34 cellular contexts compared by ENCODE assay signal in the genomic region with DNA sequence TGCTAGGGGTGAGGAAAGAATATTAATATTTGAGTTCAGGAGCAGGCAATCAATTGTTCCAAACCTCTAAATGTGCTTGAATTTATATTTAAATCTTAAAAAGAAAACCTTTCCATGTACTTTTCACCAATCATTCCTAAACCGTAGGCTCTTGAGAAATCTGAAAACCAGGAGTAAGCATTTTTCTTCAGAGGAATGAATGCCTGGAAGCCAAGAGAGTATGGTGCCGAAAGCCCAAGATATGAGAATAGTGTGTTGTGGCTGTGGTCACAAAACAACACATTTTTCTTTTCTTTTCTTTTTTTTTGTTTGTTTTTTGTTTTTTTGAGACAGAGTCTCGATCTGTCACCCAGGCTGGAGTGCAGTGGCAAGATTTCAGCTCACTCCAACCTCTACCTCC.
"Had no signal": no experiment of that assay in that cellular context is flagged by ENCODE, and none has a peak within 500 bp of the region (broad histone marks: within the 10 kb centered on the region; RNA-seq: fewer than 3 reads in every experiment).

No MANE protein-coding gene starts in this region.

- H3K4me3 Mint-ChIP-seq: activated CD4-positive, alpha-beta memory T cell treated with anti-CD3 and anti-CD28 coated beads for 36 hours; activated CD4-positive, alpha-beta T cell treated with anti-CD3 and anti-CD28 coated beads for 36 hours; activated CD4-positive, alpha-beta T cell treated with anti-CD3 and anti-CD28 coated beads, Interleukin-2, amount 10 ng/mL, durations not matched to agents 24 days and 14 days; activated CD8-positive, alpha-beta memory T cell treated with anti-CD3 and anti-CD28 coated beads, Interleukin-2, amount 10 ng/mL, durations not matched to agents 7 days and 5 days; activated CD8-positive, alpha-beta T cell treated with anti-CD3 and anti-CD28 coated beads, Interleukin-2, amount 10 ng/mL, durations not matched to agents 7 days and 5 days; activated naive CD8-positive, alpha-beta T cell; activated T-cell treated with anti-CD3 and anti-CD28 coated beads, Interleukin-2, amount 50 U/mL, for 24 hours; activated T-cell treated with anti-CD3 and anti-CD28 coated beads, Interleukin-2, amount 50 U/mL, for 72 hours; dendritic cell treated with granulocyte-macrophage colony-stimulating factor and Interleukin-4, amounts not matched to agents 40 ng/mL and 50 ng/mL, for 4 days; endodermal cell; T-helper 17 cell; T-helper 2 cell treated with Interferon-gamma antibody and Interleukin-4, amounts not matched to agents 5 μg/mL and 100 μg/mL, for 36 hours had no signal

- DNase-seq: activated CD4-positive, alpha-beta memory T cell treated with anti-CD3 and anti-CD28 coated beads for 36 hours; activated CD4-positive, alpha-beta T cell treated with anti-CD3 and anti-CD28 coated beads for 36 hours; activated CD4-positive, alpha-beta T cell treated with anti-CD3 and anti-CD28 coated beads, Interleukin-2, amount 10 ng/mL, durations not matched to agents 24 days and 14 days; activated CD4-positive, CD25-positive, alpha-beta regulatory T cell; activated CD4-positive, CD25-positive, alpha-beta regulatory T cell treated with anti-CD3 and anti-CD28 coated beads, Interleukin-2, amount 50 U/mL, for 72 hours; activated CD8-positive, alpha-beta memory T cell treated with anti-CD3 and anti-CD28 coated beads, Interleukin-2, amount 10 ng/mL, durations not matched to agents 7 days and 5 days; activated CD8-positive, alpha-beta memory T cell treated with anti-CD3 and anti-CD28 coated beads, Interleukin-2, amount 50 U/mL, for 48 hours; activated CD8-positive, alpha-beta T cell treated with anti-CD3 and anti-CD28 coated beads, Interleukin-2, amount 10 ng/mL, durations not matched to agents 7 days and 5 days; activated gamma-delta T cell; activated naive CD4-positive, alpha-beta T cell; activated naive CD4-positive, alpha-beta T cell treated with anti-CD3 and anti-CD28 coated beads, Interleukin-2, amount 50 U/mL, for 16 hours; activated T-cell treated with anti-CD3 and anti-CD28 coated beads for 4 hours; activated T-cell treated with anti-CD3 and anti-CD28 coated beads, Interleukin-2, amount 50 U/mL, for 24 hours; activated T-cell treated with anti-CD3 and anti-CD28 coated beads, Interleukin-2, amount 50 U/mL, for 72 hours; adrenal gland; amygdala; aorta; body of pancreas; central memory CD4-positive, alpha-beta T cell; cerebellar nuclear complex; colonic mucosa; dorsolateral prefrontal cortex; effector memory CD4-positive, alpha-beta T cell; foreskin fibroblast; head of caudate nucleus; T-helper 1 cell; T-helper 17 cell; T1000 had no signal

- H3K4me3 ChIP-seq: adrenal gland, body of pancreas, cardiac muscle cell, colonic mucosa, dorsolateral prefrontal cortex had no signal

- H3K36me3 ChIP-seq: adrenal gland, cardiac muscle cell, colonic mucosa had no signal

- ATAC-seq: activated CD4-positive, alpha-beta T cell treated with anti-CD3 and anti-CD28 coated beads for 36 hours; activated CD8-positive, alpha-beta memory T cell treated with anti-CD3 and anti-CD28 coated beads, Interleukin-2, amount 10 ng/mL, durations not matched to agents 7 days and 5 days; activated CD8-positive, alpha-beta T cell treated with anti-CD3 and anti-CD28 coated beads, Interleukin-2, amount 10 ng/mL, durations not matched to agents 7 days and 5 days; activated T-cell treated with anti-CD3 and anti-CD28 coated beads, Interleukin-2, amount 50 U/mL, for 72 hours; body of pancreas; esophagus mucosa; T-helper 17 cell had no signal

- H3K27ac Mint-ChIP-seq: activated CD4-positive, alpha-beta memory T cell treated with anti-CD3 and anti-CD28 coated beads for 36 hours; activated CD4-positive, alpha-beta T cell treated with anti-CD3 and anti-CD28 coated beads for 36 hours; activated CD4-positive, alpha-beta T cell treated with anti-CD3 and anti-CD28 coated beads, Interleukin-2, amount 10 ng/mL, durations not matched to agents 24 days and 14 days; activated CD8-positive, alpha-beta memory T cell treated with anti-CD3 and anti-CD28 coated beads, Interleukin-2, amount 10 ng/mL, durations not matched to agents 7 days and 5 days; activated CD8-positive, alpha-beta T cell treated with anti-CD3 and anti-CD28 coated beads, Interleukin-2, amount 10 ng/mL, durations not matched to agents 7 days and 5 days; activated naive CD8-positive, alpha-beta T cell; activated T-cell treated with anti-CD3 and anti-CD28 coated beads, Interleukin-2, amount 50 U/mL, for 24 hours; activated T-cell treated with anti-CD3 and anti-CD28 coated beads, Interleukin-2, amount 50 U/mL, for 72 hours; dendritic cell treated with granulocyte-macrophage colony-stimulating factor and Interleukin-4, amounts not matched to agents 40 ng/mL and 50 ng/mL, for 4 days; endodermal cell; T-helper 2 cell treated with Interferon-gamma antibody and Interleukin-4, amounts not matched to agents 5 μg/mL and 100 μg/mL, for 36 hours had no signal

- H3K9me3 ChIP-seq: adrenal gland, body of pancreas, colonic mucosa had no signal

- H3K27me3 Mint-ChIP-seq: activated CD4-positive, alpha-beta memory T cell treated with anti-CD3 and anti-CD28 coated beads for 36 hours; activated CD4-positive, alpha-beta T cell treated with anti-CD3 and anti-CD28 coated beads for 36 hours; activated CD4-positive, alpha-beta T cell treated with anti-CD3 and anti-CD28 coated beads, Interleukin-2, amount 10 ng/mL, durations not matched to agents 24 days and 14 days; activated CD8-positive, alpha-beta memory T cell treated with anti-CD3 and anti-CD28 coated beads, Interleukin-2, amount 10 ng/mL, durations not matched to agents 7 days and 5 days; activated naive CD8-positive, alpha-beta T cell; activated T-cell treated with anti-CD3 and anti-CD28 coated beads, Interleukin-2, amount 50 U/mL, for 24 hours; dendritic cell treated with granulocyte-macrophage colony-stimulating factor and Interleukin-4, amounts not matched to agents 40 ng/mL and 50 ng/mL, for 4 days; T-helper 17 cell had no signal

- H3K9me3 Mint-ChIP-seq: activated CD4-positive, alpha-beta memory T cell treated with anti-CD3 and anti-CD28 coated beads for 36 hours; activated CD4-positive, alpha-beta T cell treated with anti-CD3 and anti-CD28 coated beads, Interleukin-2, amount 10 ng/mL, durations not matched to agents 24 days and 14 days; activated T-cell treated with anti-CD3 and anti-CD28 coated beads, Interleukin-2, amount 50 U/mL, for 24 hours; activated T-cell treated with anti-CD3 and anti-CD28 coated beads, Interleukin-2, amount 50 U/mL, for 72 hours; dendritic cell treated with granulocyte-macrophage colony-stimulating factor and Interleukin-4, amounts not matched to agents 40 ng/mL and 50 ng/mL, for 4 days; T-helper 2 cell treated with Interferon-gamma antibody and Interleukin-4, amounts not matched to agents 5 μg/mL and 100 μg/mL, for 36 hours had no signal

- H3K4me1 Mint-ChIP-seq: activated CD4-positive, alpha-beta T cell treated with anti-CD3 and anti-CD28 coated beads, Interleukin-2, amount 10 ng/mL, durations not matched to agents 24 days and 14 days; activated CD8-positive, alpha-beta memory T cell treated with anti-CD3 and anti-CD28 coated beads, Interleukin-2, amount 10 ng/mL, durations not matched to agents 7 days and 5 days had no signal

- H3K27ac ChIP-seq: adrenal gland, cardiac muscle cell, colonic mucosa had no signal

- H3K27me3 ChIP-seq: adrenal gland, body of pancreas, cardiac muscle cell, colonic mucosa, dorsolateral prefrontal cortex had no signal
